21 cellular contexts compared by ENCODE assay signal in the genomic region with DNA sequence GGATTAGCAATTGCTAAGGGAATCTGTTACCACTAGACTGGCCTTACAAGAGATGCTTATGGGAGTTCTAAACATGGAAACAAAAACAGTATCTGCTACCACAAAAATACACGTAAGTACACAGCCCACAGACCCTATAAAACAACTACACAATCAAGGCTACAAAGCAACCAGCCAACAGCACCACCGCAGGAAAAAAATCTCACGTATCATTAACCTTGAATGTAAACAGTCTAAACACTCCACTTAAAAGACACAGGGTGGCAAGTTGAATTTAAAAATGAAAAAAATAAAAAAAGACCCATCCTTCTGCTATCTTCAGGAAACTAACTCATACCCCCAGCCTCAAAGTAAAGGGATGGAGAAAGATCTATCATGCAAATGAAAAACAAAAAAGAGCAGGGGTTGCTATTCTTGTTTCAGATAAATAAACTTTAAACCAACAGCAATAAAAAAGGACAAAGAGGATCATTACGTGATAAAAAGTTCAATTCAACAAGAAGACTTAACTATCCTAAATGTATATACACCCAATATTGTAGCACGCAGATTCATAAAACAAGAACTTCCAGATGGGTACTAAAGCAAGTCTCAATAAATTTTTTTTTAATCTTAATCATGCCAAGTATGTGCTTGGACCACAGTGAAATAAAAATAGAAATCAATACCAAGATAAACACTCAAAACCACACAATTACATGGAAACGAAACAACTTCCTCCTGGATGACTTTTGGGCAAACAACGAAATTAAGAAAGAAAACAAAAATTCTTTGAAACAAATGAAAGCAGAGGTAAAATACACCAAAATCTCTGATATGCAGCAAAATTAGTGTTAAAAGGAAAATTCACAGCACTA. TPM values are rescaled to one million over a fixed set of nuclear protein-coding genes. Genes with fewer than 3 reads are reported as not detected.
DNase-seq lines count a peak whose midpoint lies in the region; ATAC-seq lines count a peak whose summit lies in the region.
"Had no signal": no experiment of that assay in that cellular context is flagged by ENCODE, and none has a peak within 500 bp of the region (broad histone marks: within the 10 kb centered on the region; RNA-seq: fewer than 3 reads in every experiment).

No MANE protein-coding gene starts in this region.

- H3K27ac Mint-ChIP-seq in activated T-cell treated with anti-CD3 and anti-CD28 coated beads, Interleukin-2, amount 50 U/mL, for 72 hours: peak overlapping the region; percentile 26
- no peak overlapping the region for H3K27ac Mint-ChIP-seq in activated naive CD4-positive, alpha-beta T cell treated with anti-CD3 and anti-CD28 coated beads for 36 hours
- no peak overlapping the region for H3K27ac Mint-ChIP-seq in activated naive CD8-positive, alpha-beta T cell treated with anti-CD3 and anti-CD28 coated beads, Interleukin-2, amount 50 U/mL, for 24 hours

- H3K27me3 Mint-ChIP-seq in activated T-cell treated with anti-CD3 and anti-CD28 coated beads, Interleukin-2, amount 50 U/mL, for 72 hours (ENCODE audit: low read depth): no peaks in the 10 kb centered on the region
- no peaks in the 10 kb centered on the region for H3K27me3 Mint-ChIP-seq in activated naive CD4-positive, alpha-beta T cell treated with anti-CD3 and anti-CD28 coated beads for 36 hours (ENCODE audit: low read depth)
- H3K27me3 Mint-ChIP-seq in activated naive CD8-positive, alpha-beta T cell treated with anti-CD3 and anti-CD28 coated beads, Interleukin-2, amount 50 U/mL, for 24 hours: no peaks in the 10 kb centered on the region
- H3K27me3 Mint-ChIP-seq: CD4-positive, CD25-positive, alpha-beta regulatory T cell had no signal

- ATAC-seq in activated T-cell treated with anti-CD3 and anti-CD28 coated beads, Interleukin-2, amount 50 U/mL, for 72 hours (replicated peaks in 1 of 2): no peak
- no peak for ATAC-seq in stimulated activated naive CD8-positive, alpha-beta T cell treated with anti-CD3 and anti-CD28 coated beads, Interleukin-15, Interleukin-2, amounts not matched to agents 100 U/mL and 50 U/mL, for 24 hours
- no peak for ATAC-seq in activated naive CD8-positive, alpha-beta T cell treated with anti-CD3 and anti-CD28 coated beads, Interleukin-2, amount 50 U/mL, for 24 hours
- ATAC-seq: right cardiac atrium, Right ventricle myocardium inferior had no signal

- H3K4me1 Mint-ChIP-seq in activated T-cell treated with anti-CD3 and anti-CD28 coated beads, Interleukin-2, amount 50 U/mL, for 72 hours (ENCODE audit: low read depth): peaks cover 32% of the 10 kb centered on the region
- H3K4me1 Mint-ChIP-seq in activated naive CD4-positive, alpha-beta T cell treated with anti-CD3 and anti-CD28 coated beads for 36 hours (ENCODE audit: low read depth): peaks cover 45% of the 10 kb centered on the region
- peaks cover 41% of the 10 kb centered on the region for H3K4me1 Mint-ChIP-seq in activated naive CD8-positive, alpha-beta T cell treated with anti-CD3 and anti-CD28 coated beads, Interleukin-2, amount 50 U/mL, for 24 hours

- DNase-seq in activated T-cell treated with anti-CD3 and anti-CD28 coated beads, Interleukin-2, amount 50 U/mL, for 72 hours: no peak
- no peak for DNase-seq in activated T-cell treated with anti-CD3 and anti-CD28 coated beads, Interleukin-2, amount 50 U/mL, for 1 hour
- peak; percentile 36 for DNase-seq in NCI-H345 treated with DMSO at 0.1 percent for 48 hours (lab: John Stamatoyannopoulos, UW; ENCODE audit: unreplicated experiment)
- DNase-seq in dedifferentiated amniotic fluid mesenchymal stem cell (ENCODE audit: extremely low spot score): peak; percentile 23
- DNase-seq in stimulated activated naive CD8-positive, alpha-beta T cell treated with anti-CD3 and anti-CD28 coated beads, Interleukin-15, Interleukin-2, amounts not matched to agents 100 U/mL and 50 U/mL, for 24 hours: no peak
- DNase-seq in activated naive CD4-positive, alpha-beta T cell treated with anti-CD3 and anti-CD28 coated beads for 36 hours: no peak
- DNase-seq in NCI-H510A (lab: John Stamatoyannopoulos, UW): no peak
- no peak for DNase-seq in activated naive CD8-positive, alpha-beta T cell treated with anti-CD3 and anti-CD28 coated beads, Interleukin-2, amount 50 U/mL, for 24 hours
- DNase-seq: activated CD4-positive, alpha-beta T cell treated with anti-CD3 and anti-CD28 coated beads, Interleukin-2, amount 50 U/mL, for 1 hour; activated CD8-positive, alpha-beta memory T cell treated with anti-CD3 and anti-CD28 coated beads, Interleukin-2, amount 50 U/mL, for 4 hours; activated effector memory CD4-positive, alpha-beta T cell treated with anti-CD3 and anti-CD28 coated beads, Interleukin-2, amount 50 U/mL, for 16 hours; amniotic stem cell; CD4-positive, CD25-positive, alpha-beta regulatory T cell; DND-41; KG1; NCI-H1048; nucleus accumbens; right cardiac atrium; stimulated activated CD4-positive, alpha-beta T cell treated with anti-CD3 and anti-CD28 coated beads, Interleukin-15, amount 100 ng/mL, for 24 hours; SW 1271 had no signal

- H3K36me3 Mint-ChIP-seq in activated T-cell treated with anti-CD3 and anti-CD28 coated beads, Interleukin-2, amount 50 U/mL, for 72 hours (ENCODE audit: insufficient read depth in 2 of 2): peaks cover 7 to 15% of the 10 kb centered on the region in 2 donors
- peaks cover 23% of the 10 kb centered on the region for H3K36me3 Mint-ChIP-seq in activated naive CD4-positive, alpha-beta T cell treated with anti-CD3 and anti-CD28 coated beads for 36 hours (ENCODE audit: low read depth)
- peaks cover 37% of the 10 kb centered on the region for H3K36me3 Mint-ChIP-seq in activated naive CD8-positive, alpha-beta T cell treated with anti-CD3 and anti-CD28 coated beads, Interleukin-2, amount 50 U/mL, for 24 hours (ENCODE audit: low read depth)

- CTCF ChIA-PET in activated naive CD4-positive, alpha-beta T cell treated with anti-CD3 and anti-CD28 coated beads for 36 hours (lab: Charles Lee): no interaction called here

- no peak overlapping the region for H3K4me3 Mint-ChIP-seq in activated T-cell treated with anti-CD3 and anti-CD28 coated beads, Interleukin-2, amount 50 U/mL, for 72 hours
- no peak overlapping the region for H3K4me3 Mint-ChIP-seq in activated naive CD4-positive, alpha-beta T cell treated with anti-CD3 and anti-CD28 coated beads for 36 hours
- H3K4me3 Mint-ChIP-seq in activated naive CD8-positive, alpha-beta T cell treated with anti-CD3 and anti-CD28 coated beads, Interleukin-2, amount 50 U/mL, for 24 hours: no peak overlapping the region
- H3K4me3 Mint-ChIP-seq: CD4-positive, CD25-positive, alpha-beta regulatory T cell had no signal

- H3K9me3 Mint-ChIP-seq in activated T-cell treated with anti-CD3 and anti-CD28 coated beads, Interleukin-2, amount 50 U/mL, for 72 hours: peaks cover 2 to 8% of the 10 kb centered on the region in 2 donors
- H3K9me3 Mint-ChIP-seq in activated naive CD4-positive, alpha-beta T cell treated with anti-CD3 and anti-CD28 coated beads for 36 hours: no peaks in the 10 kb centered on the region
- peaks cover 13% of the 10 kb centered on the region for H3K9me3 Mint-ChIP-seq in activated naive CD8-positive, alpha-beta T cell treated with anti-CD3 and anti-CD28 coated beads, Interleukin-2, amount 50 U/mL, for 24 hours

- intact Hi-C loops in activated naive CD4-positive, alpha-beta T cell treated with anti-CD3 and anti-CD28 coated beads for 36 hours (cut with micrococcal nuclease): no loop called here

RNA-seq across cellular contexts. Expression of gene RNGTT, which starts 52.3 kb away (rescaled TPM):
- total RNA-seq in activated T-cell treated with anti-CD3 and anti-CD28 coated beads, Interleukin-2, amount 50 U/mL, for 72 hours: 10 to 100 TPM; 18.1 to 18.2 TPM
- total RNA-seq in activated naive CD4-positive, alpha-beta T cell treated with anti-CD3 and anti-CD28 coated beads for 36 hours: 10 to 100 TPM; 21.7 to 23.5 TPM

Comparison
In these comparisons a context has a peak if more than half of its experiments do, and no peak if none do; other contexts are left out.
1. DNase-seq: peak in NCI-H345 treated with DMSO at 0.1 percent for 48 hours (single experiment) and dedifferentiated amniotic fluid mesenchymal stem cell (single experiment); none in activated T-cell treated with anti-CD3 and anti-CD28 coated beads, Interleukin-2, amount 50 U/mL, for 72 hours (0 of 2), activated T-cell treated with anti-CD3 and anti-CD28 coated beads, Interleukin-2, amount 50 U/mL, for 1 hour (single experiment), stimulated activated naive CD8-positive, alpha-beta T cell treated with anti-CD3 and anti-CD28 coated beads, Interleukin-15, Interleukin-2, amounts not matched to agents 100 U/mL and 50 U/mL, for 24 hours (single experiment), activated naive CD4-positive, alpha-beta T cell treated with anti-CD3 and anti-CD28 coated beads for 36 hours (single experiment), NCI-H510A (single experiment) and activated naive CD8-positive, alpha-beta T cell treated with anti-CD3 and anti-CD28 coated beads, Interleukin-2, amount 50 U/mL, for 24 hours (single experiment).